ENCODE assay signal across 26 cellular contexts in the genomic region with DNA sequence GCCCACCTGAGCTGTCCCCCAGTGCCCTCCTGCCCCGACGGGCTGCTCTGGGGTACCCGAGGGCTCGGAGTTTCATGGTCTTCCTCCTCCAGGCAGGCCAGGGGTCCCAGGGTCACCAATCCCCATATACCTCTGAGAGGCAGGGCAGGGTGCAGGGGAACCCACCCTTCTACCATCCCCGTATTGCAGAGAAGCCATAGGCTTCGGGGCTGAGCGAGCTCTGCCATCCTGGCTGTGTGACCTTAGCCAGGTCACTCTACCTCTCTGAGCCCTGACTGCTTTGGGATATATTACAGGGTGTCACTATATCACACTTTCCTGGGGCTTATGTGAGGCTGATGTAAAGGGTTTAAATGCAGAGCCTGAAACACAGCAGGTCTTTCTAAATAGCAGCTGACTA.
"Had no signal": no experiment of that assay in that cellular context is flagged by ENCODE, and none has a peak within 500 bp of the region (broad histone marks: within the 10 kb centered on the region; RNA-seq: fewer than 3 reads in every experiment).

No MANE protein-coding gene starts in this region.

- DNase-seq: naive thymus-derived CD4-positive, alpha-beta T cell; natural killer cell; nucleus accumbens; ovary; spleen; stimulated activated CD4-positive, alpha-beta T cell treated with anti-CD3 and anti-CD28 coated beads, Interleukin-12 subunit alpha, Interleukin-12 subunit beta, amount 100 ng/mL, for 4 hours; stimulated activated CD4-positive, alpha-beta T cell treated with anti-CD3 and anti-CD28 coated beads, Interleukin-1b, Interleukin-23, amount 100 ng/mL, for 48 hours; stimulated activated CD4-positive, alpha-beta T cell treated with anti-CD3 and anti-CD28 coated beads, Interleukin-4, amount 100 ng/mL, for 1 hour; stimulated activated CD4-positive, alpha-beta T cell treated with anti-CD3 and anti-CD28 coated beads, Interleukin-4, amount 100 ng/mL, for 4 hours; stimulated activated CD8-positive, alpha-beta memory T cell treated with anti-CD3 and anti-CD28 coated beads, Interleukin-4, amount 100 ng/mL, for 48 hours; stimulated activated naive CD8-positive, alpha-beta T cell treated with anti-CD3 and anti-CD28 coated beads, Interleukin-15, amount 100 ng/mL, for 72 hours; stimulated activated naive CD8-positive, alpha-beta T cell treated with anti-CD3 and anti-CD28 coated beads, Interleukin-15, Interleukin-2, amounts not matched to agents 100 U/mL and 50 U/mL, for 24 hours; substantia nigra; testis; tibial artery; transverse colon; upper lobe of right lung; uterus had no signal

- H3K4me3 ChIP-seq: neural progenitor cell, ovary, psoas muscle, skin epidermis, smooth muscle cell, spleen, suprapubic skin, testis, tibial artery, transverse colon, upper lobe of right lung, uterus had no signal

- H3K4me2 ChIP-seq: neural progenitor cell, smooth muscle cell had no signal

- H3K36me3 ChIP-seq: neural progenitor cell, ovary, transverse colon, upper lobe of right lung, uterus had no signal

- H3K4me1 ChIP-seq: neural progenitor cell, parathyroid adenoma, psoas muscle, spleen, testis, tibial artery, transverse colon, upper lobe of right lung had no signal

- H3K27ac ChIP-seq: neural progenitor cell, neutrophil, ovary, parathyroid adenoma, psoas muscle, skin epidermis, spleen, suprapubic skin, testis, tibial artery, transverse colon, upper lobe of right lung, uterus had no signal

- H2AFZ ChIP-seq: neural progenitor cell, parathyroid adenoma had no signal

- H3K9ac ChIP-seq: neural progenitor cell, parathyroid adenoma had no signal

- H3K9me3 ChIP-seq: neutrophil, ovary, psoas muscle, spleen, suprapubic skin, testis, tibial artery, transverse colon, upper lobe of right lung, uterus had no signal

- H3K79me2 ChIP-seq: parathyroid adenoma had no signal

- ATAC-seq: naive thymus-derived CD4-positive, alpha-beta T cell; natural killer cell; sciatic nerve; stimulated activated naive CD8-positive, alpha-beta T cell treated with anti-CD3 and anti-CD28 coated beads, Interleukin-15, Interleukin-2, amounts not matched to agents 100 U/mL and 50 U/mL, for 24 hours had no signal

- H3K27me3 ChIP-seq: neural progenitor cell, neutrophil, ovary, suprapubic skin, testis, tibial artery, transverse colon, upper lobe of right lung, uterus had no signal
